ENCODE assay signal across 8 cellular contexts in the genomic region with DNA sequence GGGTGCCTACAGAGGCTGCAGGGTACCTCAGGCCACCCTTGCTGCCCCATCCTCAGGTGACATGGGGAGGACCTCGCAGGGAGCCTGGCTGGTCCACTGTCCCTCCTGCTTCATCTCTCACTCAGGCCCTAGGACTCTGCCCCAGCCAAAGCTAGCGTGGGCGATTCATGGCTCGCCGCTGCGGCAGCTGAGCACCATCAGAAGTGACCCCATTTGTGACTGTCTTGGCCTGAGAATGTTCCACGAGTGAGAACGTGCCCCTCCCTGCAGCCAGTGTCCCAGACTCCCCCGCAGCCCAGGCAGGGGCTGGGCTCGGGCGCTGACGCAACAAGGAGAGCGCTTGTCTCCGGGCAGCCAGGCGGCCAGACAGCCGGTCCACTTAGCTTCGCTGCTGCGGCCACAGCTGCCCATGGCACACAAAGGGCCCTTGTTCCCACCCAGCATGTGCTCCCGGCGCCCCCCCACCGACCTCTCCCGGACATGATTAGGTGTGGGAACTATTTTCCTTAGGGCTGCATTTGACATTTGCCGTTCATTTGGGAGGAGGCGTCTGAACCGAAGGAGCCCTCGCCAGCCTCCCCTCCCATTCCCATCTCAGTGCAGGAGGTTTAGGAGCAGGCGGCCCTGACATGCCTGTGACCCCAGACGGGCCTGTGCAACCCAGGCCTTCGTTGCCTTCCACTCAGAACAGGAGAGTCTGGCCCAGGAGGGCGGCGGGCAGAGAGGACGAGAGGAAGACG. TPM values are rescaled to one million over a fixed set of nuclear protein-coding genes. Genes with fewer than 3 reads are reported as not detected.
DNase-seq lines count a peak whose midpoint lies in the region; ATAC-seq lines count a peak whose summit lies in the region.

No MANE protein-coding gene starts in this region.

- DNase-seq in activated naive CD8-positive, alpha-beta T cell treated with anti-CD3 and anti-CD28 coated beads, Interleukin-2, amount 10 ng/mL, durations not matched to agents 7 days and 5 days, result peak; percentile 12
- DNase-seq in activated naive CD8-positive, alpha-beta T cell treated with anti-CD3 and anti-CD28 coated beads for 36 hours, result no peak
- DNase-seq in globus pallidus (ENCODE audit: low spot score) (peak; percentile 97), nucleus accumbens (lab: John Stamatoyannopoulos, UW) (peak; percentile 22 to 97 (median 88)), T-cell (no peak), CD1c-positive myeloid dendritic cell (ENCODE audit: extremely low spot score) (no peak)
- DNase-seq in activated T-cell treated with anti-CD3 and anti-CD28 coated beads, Interleukin-2, amount 50 U/mL, for 48 hours, result no peak

- no peak overlapping the region for H3K27ac Mint-ChIP-seq in activated naive CD8-positive, alpha-beta T cell treated with anti-CD3 and anti-CD28 coated beads, Interleukin-2, amount 10 ng/mL, durations not matched to agents 7 days and 5 days
- H3K27ac Mint-ChIP-seq in activated naive CD8-positive, alpha-beta T cell treated with anti-CD3 and anti-CD28 coated beads for 36 hours, result no peak overlapping the region
- H3K27ac Mint-ChIP-seq in T-cell, result no peak overlapping the region

- no peak overlapping the region for H3K4me3 Mint-ChIP-seq in activated naive CD8-positive, alpha-beta T cell treated with anti-CD3 and anti-CD28 coated beads, Interleukin-2, amount 10 ng/mL, durations not matched to agents 7 days and 5 days
- H3K4me3 Mint-ChIP-seq in activated naive CD8-positive, alpha-beta T cell treated with anti-CD3 and anti-CD28 coated beads for 36 hours, result no peak overlapping the region
- H3K4me3 Mint-ChIP-seq in T-cell, result no peak overlapping the region

- H3K36me3 Mint-ChIP-seq in activated naive CD8-positive, alpha-beta T cell treated with anti-CD3 and anti-CD28 coated beads, Interleukin-2, amount 10 ng/mL, durations not matched to agents 7 days and 5 days, result no peaks in the 10 kb centered on the region
- H3K36me3 Mint-ChIP-seq in activated naive CD8-positive, alpha-beta T cell treated with anti-CD3 and anti-CD28 coated beads for 36 hours, result no peaks in the 10 kb centered on the region
- H3K36me3 Mint-ChIP-seq in T-cell, result no peaks in the 10 kb centered on the region

- peaks cover 1% of the 10 kb centered on the region for H3K4me1 Mint-ChIP-seq in activated naive CD8-positive, alpha-beta T cell treated with anti-CD3 and anti-CD28 coated beads, Interleukin-2, amount 10 ng/mL, durations not matched to agents 7 days and 5 days
- peaks cover 13% of the 10 kb centered on the region for H3K4me1 Mint-ChIP-seq in activated naive CD8-positive, alpha-beta T cell treated with anti-CD3 and anti-CD28 coated beads for 36 hours
- H3K4me1 Mint-ChIP-seq in T-cell, result peaks cover 15 to 55% (median 22%) of the 10 kb centered on the region in 3 donors

- POLR2A ChIA-PET in activated naive CD8-positive, alpha-beta T cell treated with anti-CD3 and anti-CD28 coated beads, Interleukin-2, amount 10 ng/mL, durations not matched to agents 7 days and 5 days (lab: Charles Lee), result no interaction called here
- POLR2A ChIA-PET in T-cell (lab: Charles Lee), result no interaction called here

- H3K9me3 Mint-ChIP-seq in activated naive CD8-positive, alpha-beta T cell treated with anti-CD3 and anti-CD28 coated beads, Interleukin-2, amount 10 ng/mL, durations not matched to agents 7 days and 5 days, result no peaks in the 10 kb centered on the region
- no peaks in the 10 kb centered on the region for H3K9me3 Mint-ChIP-seq in activated naive CD8-positive, alpha-beta T cell treated with anti-CD3 and anti-CD28 coated beads for 36 hours
- H3K9me3 Mint-ChIP-seq in T-cell, result no peaks in the 10 kb centered on the region

- peaks cover 3% of the 10 kb centered on the region for H3K27me3 Mint-ChIP-seq in activated naive CD8-positive, alpha-beta T cell treated with anti-CD3 and anti-CD28 coated beads, Interleukin-2, amount 10 ng/mL, durations not matched to agents 7 days and 5 days
- H3K27me3 Mint-ChIP-seq in activated naive CD8-positive, alpha-beta T cell treated with anti-CD3 and anti-CD28 coated beads for 36 hours, result peaks cover 9% of the 10 kb centered on the region
- peaks cover 0 to 5% of the 10 kb centered on the region in 2 donors for H3K27me3 Mint-ChIP-seq in T-cell

- CTCF ChIA-PET in T-cell (lab: Charles Lee), result interaction anchor here in 1 of 2 donors (0.6 kb wide), 1 partner anchor 457 kb away, joined by 4 read pairs; no protein-coding TSS in a partner anchor

- ATAC-seq in activated naive CD8-positive, alpha-beta T cell treated with anti-CD3 and anti-CD28 coated beads, Interleukin-2, amount 10 ng/mL, durations not matched to agents 7 days and 5 days (ENCODE audit: low read depth), result no peak
- ATAC-seq in T-cell (replicated peaks in 1 of 4), result no peak
- ATAC-seq in HG03342 (IDR thresholded peaks at IDR 0.05; ENCODE audit: unreplicated experiment), result no peak

RNA-seq across cellular contexts. Expression of a gene that starts 19.3 kb away (rescaled TPM):
- total RNA-seq in activated naive CD8-positive, alpha-beta T cell treated with anti-CD3 and anti-CD28 coated beads, Interleukin-2, amount 10 ng/mL, durations not matched to agents 7 days and 5 days, result 10 to 100 TPM; 26.0 to 27.0 TPM
- total RNA-seq in activated naive CD8-positive, alpha-beta T cell treated with anti-CD3 and anti-CD28 coated beads for 36 hours, result 10 to 100 TPM; 11.6 to 13.3 TPM
- 10 to 100 TPM; 43.0 to 51.3 (median 44.6) TPM for total RNA-seq in T-cell

Comparison
In these comparisons a context has a peak if more than half of its experiments do, and no peak if none do; other contexts are left out.
1. DNase-seq: peak in activated naive CD8-positive, alpha-beta T cell treated with anti-CD3 and anti-CD28 coated beads, Interleukin-2, amount 10 ng/mL, durations not matched to agents 7 days and 5 days (single experiment), globus pallidus (single experiment) and nucleus accumbens (56 of 56); none in activated naive CD8-positive, alpha-beta T cell treated with anti-CD3 and anti-CD28 coated beads for 36 hours (single experiment), T-cell (0 of 34), CD1c-positive myeloid dendritic cell (single experiment) and activated T-cell treated with anti-CD3 and anti-CD28 coated beads, Interleukin-2, amount 50 U/mL, for 48 hours (0 of 2).